ENCODE assay signal across 22 cellular contexts in the genomic region with DNA sequence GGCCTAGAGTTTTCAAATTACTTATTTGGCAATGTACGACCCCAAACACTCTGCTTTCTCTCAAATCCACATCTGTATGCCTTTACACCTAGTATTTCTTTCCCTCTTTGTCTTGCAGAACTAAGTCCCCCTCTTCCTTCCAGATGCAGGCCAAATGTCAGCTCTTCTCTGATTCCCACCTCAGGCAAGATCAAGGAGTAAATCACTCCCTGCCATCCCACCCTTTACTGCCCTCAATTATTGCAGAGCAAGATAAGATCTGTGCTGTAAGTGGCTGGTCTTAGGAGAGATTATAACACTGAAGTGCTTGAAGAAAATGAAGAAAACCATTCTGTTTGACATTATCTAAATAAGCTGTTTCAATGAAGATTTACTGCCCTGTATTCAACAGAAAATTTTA.
"Had no signal": no experiment of that assay in that cellular context is flagged by ENCODE, and none has a peak within 500 bp of the region (broad histone marks: within the 10 kb centered on the region; RNA-seq: fewer than 3 reads in every experiment).

No MANE protein-coding gene starts in this region.

- H3K9me3 Mint-ChIP-seq: activated T-cell treated with anti-CD3 and anti-CD28 coated beads, Interleukin-2, amount 50 U/mL, for 4 hours had no signal

- H3K4me3 Mint-ChIP-seq: activated CD4-positive, alpha-beta memory T cell treated with anti-CD3 and anti-CD28 coated beads for 36 hours; activated CD4-positive, alpha-beta T cell treated with anti-CD3 and anti-CD28 coated beads, Interleukin-2, amount 10 ng/mL, durations not matched to agents 7 days and 5 days; activated naive CD8-positive, alpha-beta T cell; activated T-cell treated with anti-CD3 and anti-CD28 coated beads, Interleukin-2, amount 50 U/mL, for 4 hours; brain; central memory CD8-positive, alpha-beta T cell had no signal

- H3K27ac ChIP-seq: VCaP had no signal

- H3K27ac Mint-ChIP-seq: activated CD4-positive, alpha-beta memory T cell treated with anti-CD3 and anti-CD28 coated beads for 36 hours; activated CD4-positive, alpha-beta T cell treated with anti-CD3 and anti-CD28 coated beads, Interleukin-2, amount 10 ng/mL, durations not matched to agents 7 days and 5 days; activated naive CD8-positive, alpha-beta T cell had no signal

- H3K4me1 Mint-ChIP-seq: activated CD4-positive, alpha-beta T cell treated with anti-CD3 and anti-CD28 coated beads, Interleukin-2, amount 10 ng/mL, durations not matched to agents 7 days and 5 days; central memory CD8-positive, alpha-beta T cell had no signal

- H3K36me3 Mint-ChIP-seq: activated CD4-positive, alpha-beta memory T cell treated with anti-CD3 and anti-CD28 coated beads for 36 hours; activated naive CD8-positive, alpha-beta T cell; brain had no signal

- H3K27me3 Mint-ChIP-seq: activated CD4-positive, alpha-beta memory T cell treated with anti-CD3 and anti-CD28 coated beads for 36 hours; activated CD4-positive, alpha-beta T cell treated with anti-CD3 and anti-CD28 coated beads, Interleukin-2, amount 10 ng/mL, durations not matched to agents 7 days and 5 days; activated naive CD8-positive, alpha-beta T cell; central memory CD8-positive, alpha-beta T cell had no signal

- DNase-seq: activated CD4-positive, alpha-beta memory T cell treated with anti-CD3 and anti-CD28 coated beads for 36 hours; activated CD4-positive, alpha-beta T cell treated with anti-CD3 and anti-CD28 coated beads, Interleukin-2, amount 10 ng/mL, durations not matched to agents 7 days and 5 days; activated CD4-positive, CD25-positive, alpha-beta regulatory T cell; activated CD8-positive, alpha-beta memory T cell treated with anti-CD3 and anti-CD28 coated beads for 24 hours; activated effector memory CD4-positive, alpha-beta T cell treated with anti-CD3 and anti-CD28 coated beads, Interleukin-2, amount 50 U/mL, for 16 hours; activated naive CD4-positive, alpha-beta T cell treated with Interleukin-2 at 50 U/mL for 16 hours; activated T-cell treated with anti-CD3 and anti-CD28 coated beads, Interleukin-2, amount 50 U/mL, for 4 hours; amygdala; KG1; NCI-H1048; NCI-H146; NCI-H187 treated with DMSO at 0.1 percent for 48 hours; NCI-H2107; NCI-H510A treated with DMSO at 0.1 percent for 48 hours; NCI-H748 treated with DMSO at 0.1 percent for 48 hours; OCI-M1; SHP77; T-helper 1 cell had no signal
